8 cellular contexts compared by ENCODE assay signal in genomic region chr10:68471063-68471585, GRCh38. TPM values are rescaled to one million over a fixed set of nuclear protein-coding genes. Genes with fewer than 3 reads are reported as not detected.
DNase-seq lines count a peak whose midpoint lies in the region; ATAC-seq and TF ChIP-seq lines count a peak whose summit lies in the region.

No MANE protein-coding gene starts in this region.

- no peak for TF ChIP-seq CTCF in WERI-Rb-1 (IDR thresholded peaks at IDR 0.05; ENCODE audit: low read depth, low read length)
- no peak for TF ChIP-seq CTCF in suprapubic skin (IDR thresholded peaks at IDR 0.05)

- H3K4me1 ChIP-seq in GM23248 (ENCODE audit: insufficient read depth): 0 out of 2 replicates have a peak, but pooled peaks cover 7% of the 10 kb centered on the region
- peaks cover 13% of the 10 kb centered on the region for H3K4me1 ChIP-seq in suprapubic skin

- H3K27ac ChIP-seq in GM23248 (peak overlapping the region; percentile 48), WERI-Rb-1 (peak overlapping the region; percentile 97), suprapubic skin (no peak overlapping the region)

- WGBS in GM23248 (ENCODE audit: low coverage in 1 of 2, low lambda C conversion rate in 2 of 2, missing lambda C conversion rate in 2 of 2), 2 experiments: 3% methylated on average over 14 of the region's 14 CpGs
- 1% methylated on average over 14 of the region's 14 CpGs for WGBS in suprapubic skin

- H3K27me3 ChIP-seq in GM23248 (replicated peaks; ENCODE audit: insufficient read depth) (no peaks in the 10 kb centered on the region), WERI-Rb-1 (ENCODE audit: insufficient read depth, low read depth, severe bottlenecking) (no peaks in the 10 kb centered on the region), suprapubic skin (no peaks in the 10 kb centered on the region)

- no peak for TF ChIP-seq POLR2A in suprapubic skin (IDR thresholded peaks at IDR 0.05)

- no peak for ATAC-seq in HG03159 (IDR thresholded peaks at IDR 0.05; ENCODE audit: unreplicated experiment)

- H3F3A ChIP-seq in GM23248 (ENCODE audit: insufficient read depth): 0 out of 2 replicates have a peak, but pooled peaks cover 12% of the 10 kb centered on the region

- in situ Hi-C loops in ACHN (cut with HindIII; ENCODE audit: low pct_ligation_motif_present, low pct_unique_long_range_greater_than_20kb, low sequenced_read_pairs): no loop called here
- in situ Hi-C loops in GM23248 (cut with MboI): no loop called here

- peak overlapping the region; percentile 99 for H2AFZ ChIP-seq in GM23248

- H3K9ac ChIP-seq in GM23248: peak overlapping the region; percentile 80

- TF ChIP-seq EP300 in suprapubic skin (IDR thresholded peaks at IDR 0.05): no peak

- H3K9me3 ChIP-seq in GM23248 (ENCODE audit: low read depth) (no peaks in the 10 kb centered on the region), WERI-Rb-1 (ENCODE audit: severe bottlenecking) (no peaks in the 10 kb centered on the region), suprapubic skin (no peaks in the 10 kb centered on the region)

- DNase-seq in ACHN (peak; percentile 6), GM23248 (no peak), WERI-Rb-1 (no peak), suprapubic skin (ENCODE audit: low spot score in 2 of 2) (no peak), cerebellar nuclear complex (lab: John Stamatoyannopoulos, UW) (no peak), NCI-H146 treated with DMSO at 0.1 percent for 48 hours (lab: John Stamatoyannopoulos, UW; ENCODE audit: unreplicated experiment) (no peak)

- H3K4me3 ChIP-seq in GM23248 (peak overlapping the region; percentile 98), WERI-Rb-1 (ENCODE audit: low read depth, low read length) (peak overlapping the region; percentile 96), iPS-11a (ENCODE audit: low read depth, low read length) (peak overlapping the region; percentile 69), suprapubic skin (peak overlapping the region; percentile 81)

- H4K20me1 ChIP-seq in GM23248 (ENCODE audit: insufficient read depth): no peaks in the 10 kb centered on the region

- H3K36me3 ChIP-seq in GM23248 (ENCODE audit: low read depth) (peaks cover 4% of the 10 kb centered on the region; the same call in 1 of the 2 replicates), WERI-Rb-1 (peaks cover 44% of the 10 kb centered on the region), suprapubic skin (peaks cover 4% of the 10 kb centered on the region)

- H3K4me2 ChIP-seq in GM23248 (ENCODE audit: unreplicated experiment): peak overlapping the region; percentile 95

- peaks cover 33% of the 10 kb centered on the region for H3K79me2 ChIP-seq in GM23248 (ENCODE audit: insufficient read depth)

- H3K9me2 ChIP-seq in GM23248 (ENCODE audit: insufficient read depth): no peaks in the 10 kb centered on the region

RNA-seq across cellular contexts. Expression of gene DNA2, which starts 0.6 kb away (rescaled TPM):
- total RNA-seq in GM23248 (2014; rRNA removed; shearing (Covaris generic)): 4.8 and 5.2 TPM in 2 replicates
- polyA plus RNA-seq in GM23248 (2016; fragmentation: Nextera tagmentation; extraction: Ambion mirVana): 1.6 and 1.8 TPM in 2 replicates
- 1 to 10 TPM; 2.4 to 7.2 (median 3.5) TPM for total RNA-seq in suprapubic skin

RNA-seq across cellular contexts. Expression of gene SLC25A16, which starts 56.2 kb away (rescaled TPM):
- 20.8 and 24.9 TPM in 2 replicates for total RNA-seq in GM23248 (2014; rRNA removed; shearing (Covaris generic))
- polyA plus RNA-seq in GM23248 (2016; fragmentation: Nextera tagmentation; extraction: Ambion mirVana): 9.4 and 11.1 TPM in 2 replicates
- 10 to 100 TPM in 3 of 4 donors, 1 to 10 TPM in 1; 6.8 to 35.7 (median 12.9) TPM for total RNA-seq in suprapubic skin
